ENCODE assay signal across 1 cellular context in the genomic region with DNA sequence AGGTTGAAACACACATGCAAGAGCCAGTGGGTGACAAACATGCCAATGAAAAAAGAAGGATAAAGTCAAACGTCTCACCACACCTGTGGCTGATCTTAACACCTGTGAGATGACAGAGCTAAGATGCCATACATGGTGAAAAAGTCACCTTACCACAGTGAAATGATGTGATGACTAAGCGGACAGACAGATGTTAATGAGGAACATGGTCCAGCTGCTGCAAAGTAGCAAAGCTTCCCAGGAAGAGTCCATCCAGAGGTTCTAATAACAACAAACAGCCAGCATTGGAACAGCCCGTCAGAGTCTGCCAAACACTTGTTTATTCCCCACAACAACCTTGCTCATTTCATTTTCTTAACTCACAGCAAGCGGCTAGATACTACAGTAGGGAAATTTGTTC.
TF ChIP-seq lines count a peak whose summit lies in the region.

No MANE protein-coding gene starts in this region.

TF ChIP-seq in HEK293, 187 proteins besides CTCF, POLR2A, EP300 and RAD21 (continued from another document):
- TF ChIP-seq, protein P1, sequence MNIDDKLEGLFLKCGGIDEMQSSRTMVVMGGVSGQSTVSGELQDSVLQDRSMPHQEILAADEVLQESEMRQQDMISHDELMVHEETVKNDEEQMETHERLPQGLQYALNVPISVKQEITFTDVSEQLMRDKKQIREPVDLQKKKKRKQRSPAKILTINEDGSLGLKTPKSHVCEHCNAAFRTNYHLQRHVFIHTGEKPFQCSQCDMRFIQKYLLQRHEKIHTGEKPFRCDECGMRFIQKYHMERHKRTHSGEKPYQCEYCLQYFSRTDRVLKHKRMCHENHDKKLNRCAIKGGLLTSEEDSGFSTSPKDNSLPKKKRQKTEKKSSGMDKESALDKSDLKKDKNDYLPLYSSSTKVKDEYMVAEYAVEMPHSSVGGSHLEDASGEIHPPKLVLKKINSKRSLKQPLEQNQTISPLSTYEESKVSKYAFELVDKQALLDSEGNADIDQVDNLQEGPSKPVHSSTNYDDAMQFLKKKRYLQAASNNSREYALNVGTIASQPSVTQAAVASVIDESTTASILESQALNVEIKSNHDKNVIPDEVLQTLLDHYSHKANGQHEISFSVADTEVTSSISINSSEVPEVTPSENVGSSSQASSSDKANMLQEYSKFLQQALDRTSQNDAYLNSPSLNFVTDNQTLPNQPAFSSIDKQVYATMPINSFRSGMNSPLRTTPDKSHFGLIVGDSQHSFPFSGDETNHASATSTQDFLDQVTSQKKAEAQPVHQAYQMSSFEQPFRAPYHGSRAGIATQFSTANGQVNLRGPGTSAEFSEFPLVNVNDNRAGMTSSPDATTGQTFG (tag by site-specific recombination; IDR thresholded peaks at IDR 0.05; ENCODE audit: borderline replicate concordance), result no peak
- TF ChIP-seq ZNF596 (tag by site-specific recombination; IDR thresholded peaks at IDR 0.05) (no peak), ZNF16 (tag by site-specific recombination; IDR thresholded peaks at IDR 0.05; ENCODE audit: low read depth) (no peak), ZNF621 (tag by site-specific recombination; IDR thresholded peaks at IDR 0.05) (no peak), ZNF776 (tag by site-specific recombination; IDR thresholded peaks at IDR 0.05; ENCODE audit: borderline replicate concordance) (no peak)
- TF ChIP-seq, protein P2, sequence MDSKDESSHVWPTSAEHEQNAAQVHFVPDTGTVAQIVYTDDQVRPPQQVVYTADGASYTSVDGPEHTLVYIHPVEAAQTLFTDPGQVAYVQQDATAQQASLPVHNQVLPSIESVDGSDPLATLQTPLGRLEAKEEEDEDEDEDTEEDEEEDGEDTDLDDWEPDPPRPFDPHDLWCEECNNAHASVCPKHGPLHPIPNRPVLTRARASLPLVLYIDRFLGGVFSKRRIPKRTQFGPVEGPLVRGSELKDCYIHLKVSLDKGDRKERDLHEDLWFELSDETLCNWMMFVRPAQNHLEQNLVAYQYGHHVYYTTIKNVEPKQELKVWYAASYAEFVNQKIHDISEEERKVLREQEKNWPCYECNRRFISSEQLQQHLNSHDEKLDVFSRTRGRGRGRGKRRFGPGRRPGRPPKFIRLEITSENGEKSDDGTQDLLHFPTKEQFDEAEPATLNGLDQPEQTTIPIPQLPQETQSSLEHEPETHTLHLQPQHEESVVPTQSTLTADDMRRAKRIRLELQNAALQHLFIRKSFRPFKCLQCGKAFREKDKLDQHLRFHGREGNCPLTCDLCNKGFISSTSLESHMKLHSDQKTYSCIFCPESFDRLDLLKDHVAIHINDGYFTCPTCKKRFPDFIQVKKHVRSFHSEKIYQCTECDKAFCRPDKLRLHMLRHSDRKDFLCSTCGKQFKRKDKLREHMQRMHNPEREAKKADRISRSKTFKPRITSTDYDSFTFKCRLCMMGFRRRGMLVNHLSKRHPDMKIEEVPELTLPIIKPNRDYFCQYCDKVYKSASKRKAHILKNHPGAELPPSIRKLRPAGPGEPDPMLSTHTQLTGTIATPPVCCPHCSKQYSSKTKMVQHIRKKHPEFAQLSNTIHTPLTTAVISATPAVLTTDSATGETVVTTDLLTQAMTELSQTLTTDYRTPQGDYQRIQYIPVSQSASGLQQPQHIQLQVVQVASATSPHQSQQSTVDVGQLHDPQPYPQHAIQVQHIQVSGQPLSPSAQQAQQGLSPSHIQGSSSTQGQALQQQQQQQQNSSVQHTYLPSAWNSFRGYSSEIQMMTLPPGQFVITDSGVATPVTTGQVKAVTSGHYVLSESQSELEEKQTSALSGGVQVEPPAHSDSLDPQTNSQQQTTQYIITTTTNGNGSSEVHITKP (tag by site-specific recombination; IDR thresholded peaks at IDR 0.05), result peak; percentile 84
- TF ChIP-seq, protein P3, sequence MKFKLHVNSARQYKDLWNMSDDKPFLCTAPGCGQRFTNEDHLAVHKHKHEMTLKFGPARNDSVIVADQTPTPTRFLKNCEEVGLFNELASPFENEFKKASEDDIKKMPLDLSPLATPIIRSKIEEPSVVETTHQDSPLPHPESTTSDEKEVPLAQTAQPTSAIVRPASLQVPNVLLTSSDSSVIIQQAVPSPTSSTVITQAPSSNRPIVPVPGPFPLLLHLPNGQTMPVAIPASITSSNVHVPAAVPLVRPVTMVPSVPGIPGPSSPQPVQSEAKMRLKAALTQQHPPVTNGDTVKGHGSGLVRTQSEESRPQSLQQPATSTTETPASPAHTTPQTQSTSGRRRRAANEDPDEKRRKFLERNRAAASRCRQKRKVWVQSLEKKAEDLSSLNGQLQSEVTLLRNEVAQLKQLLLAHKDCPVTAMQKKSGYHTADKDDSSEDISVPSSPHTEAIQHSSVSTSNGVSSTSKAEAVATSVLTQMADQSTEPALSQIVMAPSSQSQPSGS (tag by site-specific recombination; IDR thresholded peaks at IDR 0.05; ENCODE audit: low read depth), result no peak
